Comparison of ENCODE assay signal across 19 cellular contexts in genomic region chr5:142421625-142422397, GRCh38.
DNase-seq lines count a peak whose midpoint lies in the region; ATAC-seq, FAIRE-seq and TF ChIP-seq lines count a peak whose summit lies in the region.
"Had no signal": no experiment of that assay in that cellular context is flagged by ENCODE, and none has a peak within 500 bp of the region (broad histone marks: within the 10 kb centered on the region; RNA-seq: fewer than 3 reads in every experiment).

No MANE protein-coding gene starts in this region.

- H3K4ac ChIP-seq in mesenchymal stem cell (ENCODE audit: low read depth in 1 of 2, low read length in 2 of 2), result no peak overlapping the region

- no peak overlapping the region for H3K27ac ChIP-seq in BLaER1 treated with 17β-estradiol and CSF1 and Interleukin-3, amounts not matched to agents 10 nM and 100 nM
- H3K27ac ChIP-seq in VCaP (peak overlapping the region; percentile 61), mesenchymal stem cell (ENCODE audit: low read length, poor library complexity, severe bottlenecking) (no peak overlapping the region), heart right ventricle (no peak overlapping the region), suprapubic skin (no peak overlapping the region)
- H3K27ac ChIP-seq: colonic mucosa, stomach had no signal

- no peak overlapping the region for H3K18ac ChIP-seq in mesenchymal stem cell (ENCODE audit: low read depth in 1 of 2, low read length in 2 of 2)

- TF ChIP-seq POLR2A in GM12892 (IDR thresholded peaks at IDR 0.05; ENCODE audit: low read depth, low read length) (no peak), suprapubic skin (IDR thresholded peaks at IDR 0.05) (no peak)

- no peaks in the 10 kb centered on the region for H3K36me3 ChIP-seq in BLaER1 treated with 17β-estradiol and CSF1 and Interleukin-3, amounts not matched to agents 10 nM and 100 nM
- H3K36me3 ChIP-seq in mesenchymal stem cell (ENCODE audit: control insufficient read depth in 1 of 2, insufficient read depth in 2 of 2, low read depth in 1 of 2, low read length in 2 of 2), result peaks cover 0 to 9% of the 10 kb centered on the region in 2 experiments
- H3K36me3 ChIP-seq in heart right ventricle, result no peaks in the 10 kb centered on the region
- H3K36me3 ChIP-seq in suprapubic skin, result no peaks in the 10 kb centered on the region
- H3K36me3 ChIP-seq: colonic mucosa, stomach had no signal

- peak overlapping the region; percentile 54 to 79 (median 69) for H3K4me2 ChIP-seq in BLaER1 treated with 17β-estradiol and CSF1 and Interleukin-3, amounts not matched to agents 10 nM and 100 nM
- H3K4me2 ChIP-seq in mesenchymal stem cell (ENCODE audit: low read length, poor library complexity, severe bottlenecking), result no peak overlapping the region
- H3K4me2 ChIP-seq: smooth muscle cell had no signal

- H3K4me1 ChIP-seq in BLaER1 treated with 17β-estradiol and CSF1 and Interleukin-3, amounts not matched to agents 10 nM and 100 nM, result peaks cover 46 to 68% (median 56%) of the 10 kb centered on the region in 10 experiments
- H3K4me1 ChIP-seq in mesenchymal stem cell (ENCODE audit: control insufficient read depth, insufficient read depth, low read depth, low read length) (peaks cover 8% of the 10 kb centered on the region), heart right ventricle (peaks cover 0 to 51% (median 42%) of the 10 kb centered on the region in 9 donors), suprapubic skin (peaks cover 8% of the 10 kb centered on the region)
- H3K4me1 ChIP-seq: colonic mucosa had no signal

- TF ChIP-seq EP300 in suprapubic skin (IDR thresholded peaks at IDR 0.05), result no peak

- no peak overlapping the region for H3K9ac ChIP-seq in BLaER1 treated with 17β-estradiol and CSF1 and Interleukin-3, amounts not matched to agents 10 nM and 100 nM
- H3K9ac ChIP-seq in mesenchymal stem cell (ENCODE audit: low read length), result peak overlapping the region; percentile 30

- no peak overlapping the region for H3K14ac ChIP-seq in mesenchymal stem cell (ENCODE audit: low read length in 2 of 2)

- H2BK12ac ChIP-seq in mesenchymal stem cell (ENCODE audit: low read length in 2 of 2), result no peak overlapping the region

- TF ChIP-seq CTCF in VCaP (conservative IDR thresholded peaks at IDR 0.05), result no peak
- no peak for TF ChIP-seq CTCF in heart right ventricle (IDR thresholded peaks at IDR 0.05)
- no peak for TF ChIP-seq CTCF in suprapubic skin (IDR thresholded peaks at IDR 0.05)

- no peaks in the 10 kb centered on the region for H4K20me1 ChIP-seq in BLaER1 treated with 17β-estradiol and CSF1 and Interleukin-3, amounts not matched to agents 10 nM and 100 nM

- no peak overlapping the region for H4K91ac ChIP-seq in mesenchymal stem cell (ENCODE audit: low read length)

- no peak overlapping the region for H4K8ac ChIP-seq in mesenchymal stem cell (ENCODE audit: low read length)

- intact Hi-C loops in heart right ventricle (cut with DNase I), result loop anchor here in 1 of 10 donors (10.0 kb wide), 1 partner anchor 123 kb away; no protein-coding TSS in a partner anchor

- ATAC-seq in GM19463 (IDR thresholded peaks at IDR 0.05; ENCODE audit: unreplicated experiment), result no peak
- ATAC-seq in heart right ventricle, result no peak
- no peak for ATAC-seq in HG03095 (IDR thresholded peaks at IDR 0.05; ENCODE audit: unreplicated experiment)
- ATAC-seq: left ventricle myocardium superior had no signal

- H3K27me3 ChIP-seq in BLaER1 treated with 17β-estradiol and CSF1 and Interleukin-3, amounts not matched to agents 10 nM and 100 nM, result no peaks in the 10 kb centered on the region
- no peaks in the 10 kb centered on the region for H3K27me3 ChIP-seq in mesenchymal stem cell (ENCODE audit: control insufficient read depth in 1 of 2, insufficient read depth in 1 of 2, low read length in 2 of 2)
- H3K27me3 ChIP-seq in heart right ventricle, result no peaks in the 10 kb centered on the region
- H3K27me3 ChIP-seq in suprapubic skin, result no peaks in the 10 kb centered on the region
- H3K27me3 ChIP-seq: colonic mucosa, stomach had no signal

- no peak overlapping the region for H2BK15ac ChIP-seq in mesenchymal stem cell (ENCODE audit: low read depth, poor library complexity, severe bottlenecking)

- peak; percentile 14 for FAIRE-seq in GM12892 (lab: Jason Lieb, UNC)

- DNase-seq in GM12892 (ENCODE audit: insufficient read length) (no peak), mesenchymal stem cell (no peak), heart right ventricle (no peak), suprapubic skin (ENCODE audit: low spot score in 2 of 2) (no peak)
- DNase-seq: Calu3; KBM-7; left ventricle myocardium superior; NCI-H187 treated with DMSO at 0.1 percent for 48 hours; NCI-H345; occipital lobe; stimulated activated CD4-positive, alpha-beta T cell treated with anti-CD3 and anti-CD28 coated beads, Interleukin-4, amount 100 ng/mL, for 1 hour; stomach; T1000 had no signal

- H2BK5ac ChIP-seq in mesenchymal stem cell (ENCODE audit: low read depth, low read length, poor library complexity, severe bottlenecking), result no peak overlapping the region

- H2AK5ac ChIP-seq in mesenchymal stem cell (ENCODE audit: low read length, severe bottlenecking), result no peak overlapping the region

- H2BK120ac ChIP-seq in mesenchymal stem cell (ENCODE audit: low read depth, low read length), result no peak overlapping the region

- H3K79me1 ChIP-seq in mesenchymal stem cell (replicated peaks; ENCODE audit: low read length, poor library complexity, severe bottlenecking), result no peaks in the 10 kb centered on the region

- no peak overlapping the region for H3K4me3 ChIP-seq in BLaER1 treated with 17β-estradiol and CSF1 and Interleukin-3, amounts not matched to agents 10 nM and 100 nM
- H3K4me3 ChIP-seq in mesenchymal stem cell (ENCODE audit: insufficient read depth in 1 of 2, low read depth in 1 of 2, low read length in 2 of 2) (no peak overlapping the region), heart right ventricle (no peak overlapping the region), suprapubic skin (no peak overlapping the region)
- H3K4me3 ChIP-seq: colonic mucosa, smooth muscle cell, stomach had no signal

- peaks cover 10 to 24% (median 18%) of the 10 kb centered on the region in 11 experiments; a peak in 21 of 22 replicates for H3K9me3 ChIP-seq in BLaER1 treated with 17β-estradiol and CSF1 and Interleukin-3, amounts not matched to agents 10 nM and 100 nM (replicated peaks in 1 of 11)
- H3K9me3 ChIP-seq in mesenchymal stem cell (ENCODE audit: control insufficient read depth, low read length) (no peaks in the 10 kb centered on the region), heart right ventricle (no peaks in the 10 kb centered on the region), suprapubic skin (no peaks in the 10 kb centered on the region)
- H3K9me3 ChIP-seq: colonic mucosa, stomach had no signal

- no peak overlapping the region for H2AFZ ChIP-seq in mesenchymal stem cell (ENCODE audit: low read depth, low read length)

- whole genome bisulfite sequencing in mesenchymal stem cell, result 100% methylated on average over 1 of the region's 1 CpG
- WGBS in heart right ventricle, 2 donors, result 87 to 89% methylated on average over 1 of the region's 1 CpG
- WGBS in suprapubic skin, result 62% methylated on average over 1 of the region's 1 CpG

- no peak overlapping the region for H3K23ac ChIP-seq in mesenchymal stem cell (ENCODE audit: low read length in 2 of 2)
